20 cellular contexts compared by ENCODE assay signal in genomic region chr12:120221576-120221900, GRCh38.
"Had no signal": no experiment of that assay in that cellular context is flagged by ENCODE, and none has a peak within 500 bp of the region (broad histone marks: within the 10 kb centered on the region; RNA-seq: fewer than 3 reads in every experiment).

No MANE protein-coding gene starts in this region.

- H3K27ac ChIP-seq: ascending aorta, body of pancreas, WERI-Rb-1 had no signal

- ATAC-seq: activated CD4-positive, alpha-beta T cell treated with anti-CD3 and anti-CD28 coated beads for 36 hours; activated CD8-positive, alpha-beta T cell treated with anti-CD3 and anti-CD28 coated beads for 36 hours; body of pancreas; PC-3 had no signal

- H3K9me3 ChIP-seq: ascending aorta, body of pancreas, MG63 had no signal

- H3K27me3 Mint-ChIP-seq: activated CD4-positive, alpha-beta T cell treated with anti-CD3 and anti-CD28 coated beads for 36 hours; activated CD8-positive, alpha-beta T cell treated with anti-CD3 and anti-CD28 coated beads for 36 hours; activated naive CD4-positive, alpha-beta T cell treated with anti-CD3 and anti-CD28 coated beads, Interleukin-2, amount 50 U/mL, for 24 hours; central memory CD8-positive, alpha-beta T cell had no signal

- H3K4me3 Mint-ChIP-seq: activated CD4-positive, alpha-beta T cell treated with anti-CD3 and anti-CD28 coated beads for 36 hours; activated CD8-positive, alpha-beta T cell treated with anti-CD3 and anti-CD28 coated beads for 36 hours; activated naive CD4-positive, alpha-beta T cell treated with anti-CD3 and anti-CD28 coated beads, Interleukin-2, amount 50 U/mL, for 24 hours; central memory CD8-positive, alpha-beta T cell had no signal

- DNase-seq: activated CD4-positive, alpha-beta T cell treated with anti-CD3 and anti-CD28 coated beads for 36 hours; activated CD4-positive, alpha-beta T cell treated with anti-CD3 and anti-CD28 coated beads, Interleukin-2, amount 50 U/mL, for 1 hour; activated CD8-positive, alpha-beta memory T cell treated with anti-CD3 and anti-CD28 coated beads, Interleukin-2, amount 50 U/mL, for 4 hours; activated CD8-positive, alpha-beta T cell treated with anti-CD3 and anti-CD28 coated beads for 36 hours; amniotic stem cell; body of pancreas; MG63; NCI-H1105; NCI-H1436; NCI-H1694 treated with DMSO at 0.1 percent for 48 hours; NCI-H2029 treated with DMSO at 0.1 percent for 48 hours; NCI-H446; NCI-H524; PC-3; T-helper 1 cell; WERI-Rb-1 had no signal

- H3K4me3 ChIP-seq: ascending aorta, body of pancreas, MG63, SK-N-MC had no signal

- H3K9me3 Mint-ChIP-seq: activated CD8-positive, alpha-beta T cell treated with anti-CD3 and anti-CD28 coated beads for 36 hours; activated naive CD4-positive, alpha-beta T cell treated with anti-CD3 and anti-CD28 coated beads, Interleukin-2, amount 50 U/mL, for 24 hours; central memory CD8-positive, alpha-beta T cell had no signal

- H3K27ac Mint-ChIP-seq: activated CD4-positive, alpha-beta T cell treated with anti-CD3 and anti-CD28 coated beads for 36 hours had no signal

- H3K27me3 ChIP-seq: ascending aorta, body of pancreas, MG63 had no signal
